Comparison of ENCODE assay signal across 1 cellular context in the genomic region with DNA sequence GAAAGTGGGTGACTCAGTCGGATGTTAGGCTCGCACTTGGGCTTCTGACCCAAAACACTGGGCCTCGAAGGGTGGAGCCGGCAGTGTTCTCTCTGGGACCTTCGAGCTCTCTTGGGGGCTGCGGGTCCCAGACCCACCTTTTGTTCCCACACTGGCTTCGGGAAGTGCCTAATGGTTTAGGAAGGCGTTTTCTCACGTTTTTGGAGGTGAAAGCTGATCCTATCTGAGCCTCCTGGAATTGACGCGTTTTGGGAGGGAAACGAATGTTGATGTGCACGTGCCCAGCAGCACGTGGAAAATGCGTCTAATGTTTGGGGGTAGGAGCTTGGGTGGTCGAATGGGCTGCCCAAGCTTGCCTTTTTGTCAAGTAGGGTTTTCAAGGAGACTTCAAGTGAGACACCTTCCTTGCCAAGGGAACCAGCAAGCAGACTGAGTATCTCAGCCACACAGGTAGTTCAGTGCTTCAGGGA.
TF ChIP-seq lines count a peak whose summit lies in the region.

No MANE protein-coding gene starts in this region.

TF ChIP-seq in K562, 482 proteins besides CTCF, POLR2A, EP300 and RAD21 (continues in another document):
- TF ChIP-seq TRIM28 (IDR thresholded peaks at IDR 0.05), result no peak
- TF ChIP-seq, protein P1, sequence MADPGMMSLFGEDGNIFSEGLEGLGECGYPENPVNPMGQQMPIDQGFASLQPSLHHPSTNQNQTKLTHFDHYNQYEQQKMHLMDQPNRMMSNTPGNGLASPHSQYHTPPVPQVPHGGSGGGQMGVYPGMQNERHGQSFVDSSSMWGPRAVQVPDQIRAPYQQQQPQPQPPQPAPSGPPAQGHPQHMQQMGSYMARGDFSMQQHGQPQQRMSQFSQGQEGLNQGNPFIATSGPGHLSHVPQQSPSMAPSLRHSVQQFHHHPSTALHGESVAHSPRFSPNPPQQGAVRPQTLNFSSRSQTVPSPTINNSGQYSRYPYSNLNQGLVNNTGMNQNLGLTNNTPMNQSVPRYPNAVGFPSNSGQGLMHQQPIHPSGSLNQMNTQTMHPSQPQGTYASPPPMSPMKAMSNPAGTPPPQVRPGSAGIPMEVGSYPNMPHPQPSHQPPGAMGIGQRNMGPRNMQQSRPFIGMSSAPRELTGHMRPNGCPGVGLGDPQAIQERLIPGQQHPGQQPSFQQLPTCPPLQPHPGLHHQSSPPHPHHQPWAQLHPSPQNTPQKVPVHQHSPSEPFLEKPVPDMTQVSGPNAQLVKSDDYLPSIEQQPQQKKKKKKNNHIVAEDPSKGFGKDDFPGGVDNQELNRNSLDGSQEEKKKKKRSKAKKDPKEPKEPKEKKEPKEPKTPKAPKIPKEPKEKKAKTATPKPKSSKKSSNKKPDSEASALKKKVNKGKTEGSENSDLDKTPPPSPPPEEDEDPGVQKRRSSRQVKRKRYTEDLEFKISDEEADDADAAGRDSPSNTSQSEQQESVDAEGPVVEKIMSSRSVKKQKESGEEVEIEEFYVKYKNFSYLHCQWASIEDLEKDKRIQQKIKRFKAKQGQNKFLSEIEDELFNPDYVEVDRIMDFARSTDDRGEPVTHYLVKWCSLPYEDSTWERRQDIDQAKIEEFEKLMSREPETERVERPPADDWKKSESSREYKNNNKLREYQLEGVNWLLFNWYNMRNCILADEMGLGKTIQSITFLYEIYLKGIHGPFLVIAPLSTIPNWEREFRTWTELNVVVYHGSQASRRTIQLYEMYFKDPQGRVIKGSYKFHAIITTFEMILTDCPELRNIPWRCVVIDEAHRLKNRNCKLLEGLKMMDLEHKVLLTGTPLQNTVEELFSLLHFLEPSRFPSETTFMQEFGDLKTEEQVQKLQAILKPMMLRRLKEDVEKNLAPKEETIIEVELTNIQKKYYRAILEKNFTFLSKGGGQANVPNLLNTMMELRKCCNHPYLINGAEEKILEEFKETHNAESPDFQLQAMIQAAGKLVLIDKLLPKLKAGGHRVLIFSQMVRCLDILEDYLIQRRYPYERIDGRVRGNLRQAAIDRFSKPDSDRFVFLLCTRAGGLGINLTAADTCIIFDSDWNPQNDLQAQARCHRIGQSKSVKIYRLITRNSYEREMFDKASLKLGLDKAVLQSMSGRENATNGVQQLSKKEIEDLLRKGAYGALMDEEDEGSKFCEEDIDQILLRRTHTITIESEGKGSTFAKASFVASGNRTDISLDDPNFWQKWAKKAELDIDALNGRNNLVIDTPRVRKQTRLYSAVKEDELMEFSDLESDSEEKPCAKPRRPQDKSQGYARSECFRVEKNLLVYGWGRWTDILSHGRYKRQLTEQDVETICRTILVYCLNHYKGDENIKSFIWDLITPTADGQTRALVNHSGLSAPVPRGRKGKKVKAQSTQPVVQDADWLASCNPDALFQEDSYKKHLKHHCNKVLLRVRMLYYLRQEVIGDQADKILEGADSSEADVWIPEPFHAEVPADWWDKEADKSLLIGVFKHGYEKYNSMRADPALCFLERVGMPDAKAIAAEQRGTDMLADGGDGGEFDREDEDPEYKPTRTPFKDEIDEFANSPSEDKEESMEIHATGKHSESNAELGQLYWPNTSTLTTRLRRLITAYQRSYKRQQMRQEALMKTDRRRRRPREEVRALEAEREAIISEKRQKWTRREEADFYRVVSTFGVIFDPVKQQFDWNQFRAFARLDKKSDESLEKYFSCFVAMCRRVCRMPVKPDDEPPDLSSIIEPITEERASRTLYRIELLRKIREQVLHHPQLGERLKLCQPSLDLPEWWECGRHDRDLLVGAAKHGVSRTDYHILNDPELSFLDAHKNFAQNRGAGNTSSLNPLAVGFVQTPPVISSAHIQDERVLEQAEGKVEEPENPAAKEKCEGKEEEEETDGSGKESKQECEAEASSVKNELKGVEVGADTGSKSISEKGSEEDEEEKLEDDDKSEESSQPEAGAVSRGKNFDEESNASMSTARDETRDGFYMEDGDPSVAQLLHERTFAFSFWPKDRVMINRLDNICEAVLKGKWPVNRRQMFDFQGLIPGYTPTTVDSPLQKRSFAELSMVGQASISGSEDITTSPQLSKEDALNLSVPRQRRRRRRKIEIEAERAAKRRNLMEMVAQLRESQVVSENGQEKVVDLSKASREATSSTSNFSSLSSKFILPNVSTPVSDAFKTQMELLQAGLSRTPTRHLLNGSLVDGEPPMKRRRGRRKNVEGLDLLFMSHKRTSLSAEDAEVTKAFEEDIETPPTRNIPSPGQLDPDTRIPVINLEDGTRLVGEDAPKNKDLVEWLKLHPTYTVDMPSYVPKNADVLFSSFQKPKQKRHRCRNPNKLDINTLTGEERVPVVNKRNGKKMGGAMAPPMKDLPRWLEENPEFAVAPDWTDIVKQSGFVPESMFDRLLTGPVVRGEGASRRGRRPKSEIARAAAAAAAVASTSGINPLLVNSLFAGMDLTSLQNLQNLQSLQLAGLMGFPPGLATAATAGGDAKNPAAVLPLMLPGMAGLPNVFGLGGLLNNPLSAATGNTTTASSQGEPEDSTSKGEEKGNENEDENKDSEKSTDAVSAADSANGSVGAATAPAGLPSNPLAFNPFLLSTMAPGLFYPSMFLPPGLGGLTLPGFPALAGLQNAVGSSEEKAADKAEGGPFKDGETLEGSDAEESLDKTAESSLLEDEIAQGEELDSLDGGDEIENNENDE (IDR thresholded peaks at IDR 0.05; ENCODE audit: low read depth, low read length), result no peak
- TF ChIP-seq KLF16 (IDR thresholded peaks at IDR 0.05), result no peak
- no peak for TF ChIP-seq BRD9 (IDR thresholded peaks at IDR 0.05; ENCODE audit: low read depth, partially characterized antibody)
- no peak for TF ChIP-seq SNIP1 (IDR thresholded peaks at IDR 0.05; ENCODE audit: low read depth)
- no peak for TF ChIP-seq GATAD2B (IDR thresholded peaks at IDR 0.05; ENCODE audit: borderline replicate concordance)
- TF ChIP-seq XRCC4 (IDR thresholded peaks at IDR 0.05; ENCODE audit: extremely low read depth, insufficient read depth, insufficient read length), result no peak
- no peak for TF ChIP-seq NCOA4 (IDR thresholded peaks at IDR 0.05; ENCODE audit: partially characterized antibody)
- TF ChIP-seq, protein P2, sequence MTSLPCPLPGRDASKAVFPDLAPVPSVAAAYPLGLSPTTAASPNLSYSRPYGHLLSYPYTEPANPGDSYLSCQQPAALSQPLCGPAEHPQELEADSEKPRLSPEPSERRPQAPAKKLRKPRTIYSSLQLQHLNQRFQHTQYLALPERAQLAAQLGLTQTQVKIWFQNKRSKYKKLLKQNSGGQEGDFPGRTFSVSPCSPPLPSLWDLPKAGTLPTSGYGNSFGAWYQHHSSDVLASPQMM (CRISPR knock-in tag; IDR thresholded peaks at IDR 0.05), result no peak
- TF ChIP-seq CTBP1 (IDR thresholded peaks at IDR 0.05; ENCODE audit: borderline replicate concordance), result no peak
- TF ChIP-seq ILK (tag; IDR thresholded peaks at IDR 0.05; ENCODE audit: borderline replicate concordance, low read depth), result no peak
- TF ChIP-seq HNRNPL (IDR thresholded peaks at IDR 0.05; ENCODE audit: low read depth, low read length), result no peak
- TF ChIP-seq, protein P3, sequence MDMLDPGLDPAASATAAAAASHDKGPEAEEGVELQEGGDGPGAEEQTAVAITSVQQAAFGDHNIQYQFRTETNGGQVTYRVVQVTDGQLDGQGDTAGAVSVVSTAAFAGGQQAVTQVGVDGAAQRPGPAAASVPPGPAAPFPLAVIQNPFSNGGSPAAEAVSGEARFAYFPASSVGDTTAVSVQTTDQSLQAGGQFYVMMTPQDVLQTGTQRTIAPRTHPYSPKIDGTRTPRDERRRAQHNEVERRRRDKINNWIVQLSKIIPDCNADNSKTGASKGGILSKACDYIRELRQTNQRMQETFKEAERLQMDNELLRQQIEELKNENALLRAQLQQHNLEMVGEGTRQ (CRISPR knock-in tag; IDR thresholded peaks at IDR 0.05), result peak; percentile 43; the same call in 1 of the 2 replicates
- TF ChIP-seq NCOA6 (IDR thresholded peaks at IDR 0.05), result no peak
- TF ChIP-seq, protein P4, sequence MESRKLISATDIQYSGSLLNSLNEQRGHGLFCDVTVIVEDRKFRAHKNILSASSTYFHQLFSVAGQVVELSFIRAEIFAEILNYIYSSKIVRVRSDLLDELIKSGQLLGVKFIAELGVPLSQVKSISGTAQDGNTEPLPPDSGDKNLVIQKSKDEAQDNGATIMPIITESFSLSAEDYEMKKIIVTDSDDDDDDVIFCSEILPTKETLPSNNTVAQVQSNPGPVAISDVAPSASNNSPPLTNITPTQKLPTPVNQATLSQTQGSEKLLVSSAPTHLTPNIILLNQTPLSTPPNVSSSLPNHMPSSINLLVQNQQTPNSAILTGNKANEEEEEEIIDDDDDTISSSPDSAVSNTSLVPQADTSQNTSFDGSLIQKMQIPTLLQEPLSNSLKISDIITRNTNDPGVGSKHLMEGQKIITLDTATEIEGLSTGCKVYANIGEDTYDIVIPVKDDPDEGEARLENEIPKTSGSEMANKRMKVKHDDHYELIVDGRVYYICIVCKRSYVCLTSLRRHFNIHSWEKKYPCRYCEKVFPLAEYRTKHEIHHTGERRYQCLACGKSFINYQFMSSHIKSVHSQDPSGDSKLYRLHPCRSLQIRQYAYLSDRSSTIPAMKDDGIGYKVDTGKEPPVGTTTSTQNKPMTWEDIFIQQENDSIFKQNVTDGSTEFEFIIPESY (CRISPR knock-in tag; IDR thresholded peaks at IDR 0.05), result no peak
- TF ChIP-seq ZNF695 (CRISPR knock-in tag; IDR thresholded peaks at IDR 0.05), result no peak
- TF ChIP-seq TEAD1 (CRISPR knock-in tag; IDR thresholded peaks at IDR 0.05), result 0 out of 4 replicates have a peak, but pooled peaks of 1 of the 2 experiments have one; percentile 42
- TF ChIP-seq CSDE1 (IDR thresholded peaks at IDR 0.05), result no peak
- no peak for TF ChIP-seq HIVEP1 (CRISPR knock-in tag; IDR thresholded peaks at IDR 0.05)
- 0 out of 2 replicates have a peak, but pooled peaks have one; percentile 43 for TF ChIP-seq E2F1 (CRISPR knock-in tag; IDR thresholded peaks at IDR 0.05)
- TF ChIP-seq RCOR1 (IDR thresholded peaks at IDR 0.05; ENCODE audit: borderline replicate concordance in 1 of 2, low read depth in 2 of 2, low read length in 2 of 2), result no peak
- TF ChIP-seq ZKSCAN8 (CRISPR knock-in tag; IDR thresholded peaks at IDR 0.05), result no peak
- TF ChIP-seq PHB2 (IDR thresholded peaks at IDR 0.05; ENCODE audit: low read depth), result no peak
- no peak for TF ChIP-seq GTF2A2 (tag; IDR thresholded peaks at IDR 0.05)
- TF ChIP-seq MXI1 (IDR thresholded peaks at IDR 0.05; ENCODE audit: low read depth, low read length), result no peak
- no peak for TF ChIP-seq HDAC3 (IDR thresholded peaks at IDR 0.05; ENCODE audit: borderline replicate concordance, partially characterized antibody)
- no peak for TF ChIP-seq CHD1 (IDR thresholded peaks at IDR 0.05; ENCODE audit: low read length)
- TF ChIP-seq EP400 (IDR thresholded peaks at IDR 0.05), result peak; percentile 14
- TF ChIP-seq, protein P5, sequence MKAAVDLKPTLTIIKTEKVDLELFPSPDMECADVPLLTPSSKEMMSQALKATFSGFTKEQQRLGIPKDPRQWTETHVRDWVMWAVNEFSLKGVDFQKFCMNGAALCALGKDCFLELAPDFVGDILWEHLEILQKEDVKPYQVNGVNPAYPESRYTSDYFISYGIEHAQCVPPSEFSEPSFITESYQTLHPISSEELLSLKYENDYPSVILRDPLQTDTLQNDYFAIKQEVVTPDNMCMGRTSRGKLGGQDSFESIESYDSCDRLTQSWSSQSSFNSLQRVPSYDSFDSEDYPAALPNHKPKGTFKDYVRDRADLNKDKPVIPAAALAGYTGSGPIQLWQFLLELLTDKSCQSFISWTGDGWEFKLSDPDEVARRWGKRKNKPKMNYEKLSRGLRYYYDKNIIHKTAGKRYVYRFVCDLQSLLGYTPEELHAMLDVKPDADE (conservative IDR thresholded peaks at IDR 0.05; ENCODE audit: control insufficient read depth, low read depth, low read length), result no peak
- TF ChIP-seq SIN3B (IDR thresholded peaks at IDR 0.05; ENCODE audit: low read depth), result no peak
- TF ChIP-seq ZBTB17 (CRISPR knock-in tag; IDR thresholded peaks at IDR 0.05), result no peak
- no peak for TF ChIP-seq CBX5 (IDR thresholded peaks at IDR 0.05; ENCODE audit: borderline replicate concordance, low read depth)
- TF ChIP-seq, protein P6, sequence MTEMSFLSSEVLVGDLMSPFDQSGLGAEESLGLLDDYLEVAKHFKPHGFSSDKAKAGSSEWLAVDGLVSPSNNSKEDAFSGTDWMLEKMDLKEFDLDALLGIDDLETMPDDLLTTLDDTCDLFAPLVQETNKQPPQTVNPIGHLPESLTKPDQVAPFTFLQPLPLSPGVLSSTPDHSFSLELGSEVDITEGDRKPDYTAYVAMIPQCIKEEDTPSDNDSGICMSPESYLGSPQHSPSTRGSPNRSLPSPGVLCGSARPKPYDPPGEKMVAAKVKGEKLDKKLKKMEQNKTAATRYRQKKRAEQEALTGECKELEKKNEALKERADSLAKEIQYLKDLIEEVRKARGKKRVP (CRISPR knock-in tag; IDR thresholded peaks at IDR 0.05), result no peak
- TF ChIP-seq RBM39 (optimal IDR thresholded peaks at IDR 0.05; ENCODE audit: low read depth, low read length), result no peak
- TF ChIP-seq LEF1 (IDR thresholded peaks at IDR 0.05), result no peak
- TF ChIP-seq NCOA2 (IDR thresholded peaks at IDR 0.05; ENCODE audit: partially characterized antibody in 2 of 2), result no peak
- TF ChIP-seq ZNF79 (CRISPR knock-in tag; IDR thresholded peaks at IDR 0.05; ENCODE audit: low read depth), result no peak
- no peak for TF ChIP-seq CREB1 (IDR thresholded peaks at IDR 0.05)
- TF ChIP-seq CREB1 (CRISPR knock-in tag; IDR thresholded peaks at IDR 0.05), result peak; percentile 37; the same call in 1 of the 2 replicates
- no peak for TF ChIP-seq ELF4 (CRISPR knock-in tag; IDR thresholded peaks at IDR 0.05)
- no peak for TF ChIP-seq ZNF431 (CRISPR knock-in tag; IDR thresholded peaks at IDR 0.05)
- TF ChIP-seq DDX20 (tag; IDR thresholded peaks at IDR 0.05; ENCODE audit: low read depth), result no peak
- no peak for TF ChIP-seq TOE1 (IDR thresholded peaks at IDR 0.05; ENCODE audit: borderline replicate concordance)
- no peak for TF ChIP-seq TOE1 (CRISPR knock-in tag; IDR thresholded peaks at IDR 0.05; ENCODE audit: borderline replicate concordance, low read depth)
- no peak for TF ChIP-seq MBD2 (IDR thresholded peaks at IDR 0.05; ENCODE audit: borderline replicate concordance, low read depth)
- no peak for TF ChIP-seq ZFP1 (CRISPR knock-in tag; IDR thresholded peaks at IDR 0.05)
- TF ChIP-seq EWSR1 (IDR thresholded peaks at IDR 0.05; ENCODE audit: borderline replicate concordance, low read depth, partially characterized antibody), result no peak
- TF ChIP-seq ETV5 (CRISPR knock-in tag; IDR thresholded peaks at IDR 0.05; ENCODE audit: low read depth), result no peak
- TF ChIP-seq ZFP30 (CRISPR knock-in tag; IDR thresholded peaks at IDR 0.05; ENCODE audit: borderline replicate concordance), result no peak
